In genomic region chr6:111653434-111653833, GRCh38 we compare ENCODE assay signal across 12 cellular contexts.
A peak's percentile ranks its signal among the peaks of the same experiment; 100 is the strongest.
DNase-seq lines count a peak whose midpoint lies in the region; ATAC-seq and TF ChIP-seq lines count a peak whose summit lies in the region.
"Had no signal": no experiment of that assay in that cellular context is flagged by ENCODE, and none has a peak within 500 bp of the region (broad histone marks: within the 10 kb centered on the region; RNA-seq: fewer than 3 reads in every experiment).

No MANE protein-coding gene starts in this region.

- H3K79me2 ChIP-seq in DOHH2 (ENCODE audit: control insufficient read depth, low read length), result no peaks in the 10 kb centered on the region

- no peaks in the 10 kb centered on the region for H3K36me3 ChIP-seq in DOHH2 (ENCODE audit: control insufficient read depth, low read length)

- no peak for TF ChIP-seq CTCF in DOHH2 (IDR thresholded peaks at IDR 0.05; ENCODE audit: low read depth, low read length, poor library complexity, severe bottlenecking)

- no peaks in the 10 kb centered on the region for H3K27me3 ChIP-seq in DOHH2 (ENCODE audit: control insufficient read depth, low read length)
- H3K27me3 ChIP-seq: BLaER1 treated with 17β-estradiol and CSF1 and Interleukin-3, amounts not matched to agents 10 nM and 100 nM had no signal

- no peak for ATAC-seq in central memory CD8-positive, alpha-beta T cell (replicated peaks; ENCODE audit: extremely low read depth, poor library complexity, severe bottlenecking)
- ATAC-seq in GM18498 (IDR thresholded peaks at IDR 0.05; ENCODE audit: unreplicated experiment) (no peak), HG02798 (IDR thresholded peaks at IDR 0.05; ENCODE audit: poor library complexity, unreplicated experiment) (no peak)

- H3F3A ChIP-seq in DOHH2 (ENCODE audit: control insufficient read depth, insufficient read depth), result no peaks in the 10 kb centered on the region

- H3K4me2 ChIP-seq in DOHH2 (ENCODE audit: low read length), result peak overlapping the region; percentile 12
- H3K4me2 ChIP-seq: BLaER1 treated with 17β-estradiol and CSF1 and Interleukin-3, amounts not matched to agents 10 nM and 100 nM had no signal

- peaks cover 4% of the 10 kb centered on the region for H3K36me3 Mint-ChIP-seq in central memory CD8-positive, alpha-beta T cell (ENCODE audit: insufficient read depth)

- H3K27ac ChIP-seq in DOHH2 (ENCODE audit: low read depth, low read length), result no peak overlapping the region
- H3K27ac ChIP-seq: BLaER1 treated with 17β-estradiol and CSF1 and Interleukin-3, amounts not matched to agents 10 nM and 100 nM had no signal

- H3K4me1 Mint-ChIP-seq in central memory CD8-positive, alpha-beta T cell, result no peaks in the 10 kb centered on the region

- no peaks in the 10 kb centered on the region for H3K9me3 Mint-ChIP-seq in central memory CD8-positive, alpha-beta T cell
- H3K9me3 Mint-ChIP-seq: IgD-negative memory B cell had no signal

- no peaks in the 10 kb centered on the region for H4K20me1 ChIP-seq in DOHH2 (ENCODE audit: control insufficient read depth, insufficient read depth, low read depth, low read length)
- H4K20me1 ChIP-seq: BLaER1 treated with 17β-estradiol and CSF1 and Interleukin-3, amounts not matched to agents 10 nM and 100 nM had no signal

- DNase-seq in DMS79 (lab: John Stamatoyannopoulos, UW) (peak; percentile 14), NCI-H69 (lab: John Stamatoyannopoulos, UW) (peak; percentile 54), OCI-M2 (lab: John Stamatoyannopoulos, UW; ENCODE audit: unreplicated experiment) (no peak)
- DNase-seq in central memory CD8-positive, alpha-beta T cell (ENCODE audit: low spot score in 2 of 2), result no peak
- DNase-seq: GF-D8, NCI-H526 treated with DMSO at 0.1 percent for 48 hours, T-helper 2 cell had no signal

- no peaks in the 10 kb centered on the region for H3K9me3 ChIP-seq in DOHH2 (ENCODE audit: control insufficient read depth, insufficient read depth, low read length)
- H3K9me3 ChIP-seq: BLaER1 treated with 17β-estradiol and CSF1 and Interleukin-3, amounts not matched to agents 10 nM and 100 nM had no signal

- no peaks in the 10 kb centered on the region for H3K9me2 ChIP-seq in DOHH2 (replicated peaks; ENCODE audit: control insufficient read depth, low read length)

- H3K27me3 Mint-ChIP-seq in central memory CD8-positive, alpha-beta T cell, result no peaks in the 10 kb centered on the region
- H3K27me3 Mint-ChIP-seq: IgD-negative memory B cell had no signal

- H3K27ac Mint-ChIP-seq in central memory CD8-positive, alpha-beta T cell (ENCODE audit: low read depth), result peak overlapping the region; percentile 39
- H3K27ac Mint-ChIP-seq: IgD-negative memory B cell had no signal

- H3K4me3 ChIP-seq in DOHH2 (ENCODE audit: low read length), result no peak overlapping the region
- H3K4me3 ChIP-seq: BLaER1 treated with 17β-estradiol and CSF1 and Interleukin-3, amounts not matched to agents 10 nM and 100 nM had no signal

- H3K4me1 ChIP-seq in DOHH2 (ENCODE audit: control insufficient read depth, low read length), result peaks cover 27% of the 10 kb centered on the region

- H3K4me3 Mint-ChIP-seq in central memory CD8-positive, alpha-beta T cell, result no peak overlapping the region

Comparison
In these comparisons a context has a peak if more than half of its experiments do, and no peak if none do; other contexts are left out.
1. DNase-seq: peak in DMS79 (single experiment) and NCI-H69 (single experiment); none in central memory CD8-positive, alpha-beta T cell (0 of 2) and OCI-M2 (single experiment).